ENCODE assay signal across 9 cellular contexts in genomic region chr12:67222302-67222701, GRCh38. TPM values are rescaled to one million over a fixed set of nuclear protein-coding genes. Genes with fewer than 3 reads are reported as not detected.
DNase-seq lines count a peak whose midpoint lies in the region; ATAC-seq and TF ChIP-seq lines count a peak whose summit lies in the region.
"Had no signal": no experiment of that assay in that cellular context is flagged by ENCODE, and none has a peak within 500 bp of the region (broad histone marks: within the 10 kb centered on the region; RNA-seq: fewer than 3 reads in every experiment).

No MANE protein-coding gene starts in this region.

- no peak overlapping the region for H3K4me3 Mint-ChIP-seq in HFFc6

- H4K20me1 ChIP-seq in BLaER1 treated with 17β-estradiol and CSF1 and Interleukin-3, amounts not matched to agents 10 nM and 100 nM, result no peaks in the 10 kb centered on the region

- H3K4me1 Mint-ChIP-seq in HFFc6 (ENCODE audit: low read depth), result no peaks in the 10 kb centered on the region

- peak; percentile 25 for DNase-seq in HFFc6
- peak; percentile 23 for DNase-seq in SK-N-DZ (ENCODE audit: low spot score)
- DNase-seq in iPS-NIHi7 (ENCODE audit: extremely low spot score), result peak; percentile 52
- DNase-seq in cerebellar nuclear complex (lab: John Stamatoyannopoulos, UW), result no peak
- DNase-seq: stimulated activated CD4-positive, alpha-beta T cell treated with anti-CD3 and anti-CD28 coated beads, Interleukin-12 subunit alpha, Interleukin-12 subunit beta, amount 100 ng/mL, for 4 hours had no signal

- H3K4me2 ChIP-seq in BLaER1 treated with 17β-estradiol and CSF1 and Interleukin-3, amounts not matched to agents 10 nM and 100 nM, result peak overlapping the region in 8 of 11 experiments; percentile 21 to 78 (median 62); a peak in 14 of 22 replicates

- H3K27ac Mint-ChIP-seq in HFFc6, result no peak overlapping the region

- no peak overlapping the region for H3K4me3 ChIP-seq in BLaER1 treated with 17β-estradiol and CSF1 and Interleukin-3, amounts not matched to agents 10 nM and 100 nM

- H3K27ac ChIP-seq in BLaER1 treated with 17β-estradiol and CSF1 and Interleukin-3, amounts not matched to agents 10 nM and 100 nM, result peak overlapping the region in 4 of 11 experiments; percentile 11 to 59 (median 54); a peak in 5 of 22 replicates

- H3K36me3 Mint-ChIP-seq in HFFc6 (ENCODE audit: low read depth), result no peaks in the 10 kb centered on the region

- H3K9me3 Mint-ChIP-seq in HFFc6, result no peaks in the 10 kb centered on the region

- H3K9me3 ChIP-seq in BLaER1 treated with 17β-estradiol and CSF1 and Interleukin-3, amounts not matched to agents 10 nM and 100 nM (replicated peaks in 1 of 11), result peaks cover 0 to 5% (median 2%) of the 10 kb centered on the region in 11 experiments; a peak in 5 of 22 replicates

- H3K4me1 ChIP-seq in BLaER1 treated with 17β-estradiol and CSF1 and Interleukin-3, amounts not matched to agents 10 nM and 100 nM, result peaks cover 9 to 18% (median 12%) of the 10 kb centered on the region in 10 experiments; a peak in 19 of 20 replicates

- ATAC-seq in HG02588 (IDR thresholded peaks at IDR 0.05; ENCODE audit: unreplicated experiment) (no peak), esophagus mucosa (no peak)
- ATAC-seq in activated CD4-positive, CD25-positive, alpha-beta regulatory T cell treated with anti-CD3 and anti-CD28 coated beads, Interleukin-2, amount 50 U/mL, for 24 hours, result no peak

- H3K27me3 ChIP-seq in BLaER1 treated with 17β-estradiol and CSF1 and Interleukin-3, amounts not matched to agents 10 nM and 100 nM, result no peaks in the 10 kb centered on the region

- no peaks in the 10 kb centered on the region for H3K36me3 ChIP-seq in BLaER1 treated with 17β-estradiol and CSF1 and Interleukin-3, amounts not matched to agents 10 nM and 100 nM

- H3K27me3 Mint-ChIP-seq in HFFc6 (ENCODE audit: insufficient read depth), result no peaks in the 10 kb centered on the region

- H3K9ac ChIP-seq in BLaER1 treated with 17β-estradiol and CSF1 and Interleukin-3, amounts not matched to agents 10 nM and 100 nM, result no peak overlapping the region

- TF ChIP-seq CTCF in HFFc6 (IDR thresholded peaks at IDR 0.05), result peak; percentile 44; the same call in 1 of the 2 replicates

RNA-seq across cellular contexts. Expression of gene CAND1, which starts 46.9 kb away (rescaled TPM):
- total RNA-seq in HFFc6 (2021; fragmentation: NEBNext Ultra II Directional; extraction: Animal tissue kit (Norgen Biotek cat#: 25700)), result 100 to 1,000 TPM; 151 to 181 (median 165) TPM
- 76.2 and 90.8 TPM in 2 replicates for polyA plus RNA-seq in SK-N-DZ (2014; cell fraction: cytosol; rRNA removed)
- 106 TPM in 2 replicates for polyA plus RNA-seq in SK-N-DZ (2014; cell fraction: nucleus; rRNA removed)
- 83.6 TPM for total RNA-seq in esophagus mucosa

Comparison
In these comparisons a context has a peak if more than half of its experiments do, and no peak if none do; other contexts are left out.
1. DNase-seq: peak in HFFc6 (single experiment), SK-N-DZ (single experiment) and iPS-NIHi7 (single experiment); none in cerebellar nuclear complex (0 of 2).